ENCODE assay signal across 8 cellular contexts in genomic region chr15:64162478-64162868, GRCh38. TPM values are rescaled to one million over a fixed set of nuclear protein-coding genes. Genes with fewer than 3 reads are reported as not detected.
A peak's percentile ranks its signal among the peaks of the same experiment; 100 is the strongest.
DNase-seq lines count a peak whose midpoint lies in the region; ATAC-seq and TF ChIP-seq lines count a peak whose summit lies in the region.

No MANE protein-coding gene starts in this region.

- H3K4me1 ChIP-seq in colonic mucosa, result peaks cover 7% of the 10 kb centered on the region
- H3K4me1 ChIP-seq in mononuclear cell (ENCODE audit: insufficient read depth, low read length), result peaks cover 68% of the 10 kb centered on the region

- H3K9me3 ChIP-seq in colonic mucosa (no peaks in the 10 kb centered on the region), mononuclear cell (ENCODE audit: low read depth, low read length) (no peaks in the 10 kb centered on the region)

- peak overlapping the region; percentile 82 for H3K27ac ChIP-seq in colonic mucosa

- H3K36me3 ChIP-seq in colonic mucosa, result peaks cover 31% of the 10 kb centered on the region

- peak overlapping the region; percentile 89 for H3K4me3 ChIP-seq in Jurkat, Clone E6-1 (ENCODE audit: low read length)
- H3K4me3 ChIP-seq in colonic mucosa, result peak overlapping the region; percentile 83
- H3K4me3 ChIP-seq in mononuclear cell (ENCODE audit: low read length), result peak overlapping the region; percentile 87

- peak overlapping the region; percentile 77 to 92 for H3K9ac ChIP-seq in colonic mucosa (ENCODE audit: low read depth in 2 of 2, low read length in 2 of 2)

- intact Hi-C loops in colonic mucosa (cut with DNase I), result no loop called here

- no peak for TF ChIP-seq CTCF in colonic mucosa (IDR thresholded peaks at IDR 0.05)

- DNase-seq in AG08395 (ENCODE audit: low spot score) (peak; percentile 39), colonic mucosa (no peak), HCEC 1CT (no peak), DMS79 treated with DMSO at 0.1 percent for 48 hours (lab: John Stamatoyannopoulos, UW) (no peak)
- DNase-seq in Jurkat, Clone E6-1 (ENCODE audit: low read depth, low spot score), result no peak
- no peak for DNase-seq in stimulated activated CD4-positive, alpha-beta T cell treated with anti-CD3 and anti-CD28 coated beads, Interleukin-4, amount 100 ng/mL, for 24 hours

- no peaks in the 10 kb centered on the region for H3K27me3 ChIP-seq in colonic mucosa
- no peaks in the 10 kb centered on the region for H3K27me3 ChIP-seq in mononuclear cell (ENCODE audit: insufficient read depth, low read length)

- ATAC-seq in GM21381 (IDR thresholded peaks at IDR 0.05; ENCODE audit: unreplicated experiment), result peak; percentile 23

RNA-seq across cellular contexts. Expression of gene PPIB, which starts 0.3 kb away (rescaled TPM):
- 389 TPM for polyA plus RNA-seq in Jurkat, Clone E6-1 (2012; ENCODE audit: insufficient read depth, insufficient read length)
- total RNA-seq in colonic mucosa (100 to 1,000 TPM; 367 to 656 TPM), mononuclear cell (219 TPM)

RNA-seq across cellular contexts. Expression of gene SNX22, which starts 10.9 kb away (rescaled TPM):
- polyA plus RNA-seq in Jurkat, Clone E6-1 (2012; ENCODE audit: insufficient read depth, insufficient read length), result 0.43 TPM
- total RNA-seq in colonic mucosa (under 1 TPM; 0.15 to 0.29 TPM), mononuclear cell (4.5 TPM)
